Comparison of ENCODE assay signal across 24 cellular contexts in genomic region chr20:14764511-14765369, GRCh38.
DNase-seq lines count a peak whose midpoint lies in the region; ATAC-seq and TF ChIP-seq lines count a peak whose summit lies in the region.
"Had no signal": no experiment of that assay in that cellular context is flagged by ENCODE, and none has a peak within 500 bp of the region (broad histone marks: within the 10 kb centered on the region; RNA-seq: fewer than 3 reads in every experiment).

No MANE protein-coding gene starts in this region.

- no peaks in the 10 kb centered on the region for H3K4me1 Mint-ChIP-seq in natural killer cell
- H3K4me1 Mint-ChIP-seq: CD14-positive monocyte; stimulated activated naive B cell treated with anti-CD40 and anti-IgM and Interleukin-4, amounts not matched to agents 10 μg/mL and 1 μg/mL and 100 μg/mL, for 72 hours; T-helper 17 cell had no signal

- intact Hi-C loops in natural killer cell (cut with micrococcal nuclease), result no loop called here

- no peaks in the 10 kb centered on the region for H3K79me2 ChIP-seq in parathyroid adenoma

- H3K9me3 Mint-ChIP-seq in natural killer cell, result peaks cover 10 to 22% of the 10 kb centered on the region in 2 donors
- H3K9me3 Mint-ChIP-seq: stimulated activated naive B cell treated with anti-CD40 and anti-IgM and Interleukin-4, amounts not matched to agents 10 μg/mL and 1 μg/mL and 100 μg/mL, for 72 hours had no signal

- no peaks in the 10 kb centered on the region for H3K36me3 Mint-ChIP-seq in natural killer cell
- H3K36me3 Mint-ChIP-seq: CD14-positive monocyte; stimulated activated naive B cell treated with anti-CD40 and anti-IgM and Interleukin-4, amounts not matched to agents 10 μg/mL and 1 μg/mL and 100 μg/mL, for 72 hours had no signal

- no peak overlapping the region for H3K4me2 ChIP-seq in parathyroid adenoma (ENCODE audit: low read length)

- H3K4me1 ChIP-seq in parathyroid adenoma, result peaks cover 5% of the 10 kb centered on the region

- no peaks in the 10 kb centered on the region for H3K27me3 Mint-ChIP-seq in natural killer cell (ENCODE audit: low read depth in 2 of 2)
- H3K27me3 Mint-ChIP-seq: T-helper 17 cell had no signal

- no peak overlapping the region for H3K4me3 ChIP-seq in epithelial cell of esophagus (ENCODE audit: low read length)
- no peak overlapping the region for H3K4me3 ChIP-seq in parathyroid adenoma (ENCODE audit: low read depth, low read length)
- H3K4me3 ChIP-seq: SK-N-MC had no signal

- H3K27ac ChIP-seq in C4-2B, result peak overlapping the region; percentile 50; the same call in 1 of the 2 replicates
- no peak overlapping the region for H3K27ac ChIP-seq in parathyroid adenoma
- H3K27ac ChIP-seq: SK-N-MC had no signal

- H2AFZ ChIP-seq in parathyroid adenoma, result peak overlapping the region; percentile 40

- DNase-seq in LoVo (ENCODE audit: low spot score), result peak; percentile 31
- DNase-seq in epithelial cell of esophagus (ENCODE audit: low read depth), result peak; percentile 84
- no peak for DNase-seq in NCI-H1694 treated with DMSO at 0.1 percent for 48 hours (lab: John Stamatoyannopoulos, UW)
- no peak for DNase-seq in natural killer cell
- DNase-seq in cerebellar cortex (ENCODE audit: low spot score), result no peak
- DNase-seq: activated CD4-positive, alpha-beta T cell treated with anti-CD3 and anti-CD28 coated beads for 48 hours; activated naive CD4-positive, alpha-beta T cell; activated T-cell treated with anti-CD3 and anti-CD28 coated beads, Interleukin-2, amount 50 U/mL, for 48 hours; cortex of kidney; HCEC 1CT; NCI-H1092; NCI-H1930; NCI-H446 treated with DMSO at 0.1 percent for 48 hours; NK-92 treated with Interleukin-12 subunit alpha and Interleukin-12 subunit beta, amount 100 ng/mL, for 24 hours; right cardiac atrium; stimulated activated CD4-positive, alpha-beta T cell treated with anti-CD3 and anti-CD28 coated beads, Interleukin-4, amount 100 ng/mL, for 1 hour; stimulated activated naive B cell treated with anti-CD40 and anti-IgM and Interleukin-4, amounts not matched to agents 10 μg/mL and 1 μg/mL and 100 μg/mL, for 72 hours; T-helper 17 cell had no signal

- H3K27ac Mint-ChIP-seq in natural killer cell, result no peak overlapping the region
- H3K27ac Mint-ChIP-seq: CD14-positive monocyte; stimulated activated naive B cell treated with anti-CD40 and anti-IgM and Interleukin-4, amounts not matched to agents 10 μg/mL and 1 μg/mL and 100 μg/mL, for 72 hours; T-helper 17 cell had no signal

- H3K4me3 Mint-ChIP-seq in natural killer cell, result no peak overlapping the region
- H3K4me3 Mint-ChIP-seq: CD14-positive monocyte; stimulated activated naive B cell treated with anti-CD40 and anti-IgM and Interleukin-4, amounts not matched to agents 10 μg/mL and 1 μg/mL and 100 μg/mL, for 72 hours; T-helper 17 cell had no signal

- no peak for ATAC-seq in GM19452 (IDR thresholded peaks at IDR 0.05; ENCODE audit: unreplicated experiment)
- ATAC-seq in natural killer cell, result no peak
- ATAC-seq: HepG2; right cardiac atrium; stimulated activated naive B cell treated with anti-CD40 and anti-IgM and Interleukin-4, amounts not matched to agents 10 μg/mL and 1 μg/mL and 100 μg/mL, for 72 hours; T-helper 17 cell had no signal

- no peaks in the 10 kb centered on the region for H3K36me3 ChIP-seq in parathyroid adenoma (ENCODE audit: control insufficient read depth, insufficient read depth, low read length)

- H3K9ac ChIP-seq in parathyroid adenoma, result no peak overlapping the region

- no peaks in the 10 kb centered on the region for H3K27me3 ChIP-seq in parathyroid adenoma (ENCODE audit: control insufficient read depth, insufficient read depth, low read length)

- H3K9me3 ChIP-seq in parathyroid adenoma (ENCODE audit: control insufficient read depth, low read length), result no peaks in the 10 kb centered on the region

- no peak for TF ChIP-seq CTCF in C4-2B (conservative IDR thresholded peaks at IDR 0.05)
- TF ChIP-seq CTCF in epithelial cell of esophagus (IDR thresholded peaks at IDR 0.05; ENCODE audit: insufficient read depth, low read depth, low read length, missing control alignments), result no peak
- TF ChIP-seq CTCF in parathyroid adenoma (IDR thresholded peaks at IDR 0.05), result no peak
- no peak for TF ChIP-seq CTCF in natural killer cell (IDR thresholded peaks at IDR 0.05)

Comparison
In these comparisons a context has a peak if more than half of its experiments do, and no peak if none do; other contexts are left out.
1. DNase-seq: peak in LoVo (single experiment) and epithelial cell of esophagus (single experiment); none in NCI-H1694 treated with DMSO at 0.1 percent for 48 hours (single experiment), natural killer cell (single experiment) and cerebellar cortex (single experiment).